ENCODE assay signal across 6 cellular contexts in genomic region chr19:57903298-57904174, GRCh38.
DNase-seq lines count a peak whose midpoint lies in the region; ATAC-seq lines count a peak whose summit lies in the region.

No MANE protein-coding gene starts in this region.

- no peak for ATAC-seq in GM18909 (IDR thresholded peaks at IDR 0.05; ENCODE audit: poor library complexity, unreplicated experiment)
- ATAC-seq in HG02884 (IDR thresholded peaks at IDR 0.05; ENCODE audit: unreplicated experiment): no peak

- DNase-seq in D341Med (ENCODE audit: low spot score): peak; percentile 39
- DNase-seq in NAMALWA (ENCODE audit: low spot score): peak; percentile 64
- peak; percentile 75 for DNase-seq in fibroblast of peridontal ligament (ENCODE audit: extremely low read depth)
- DNase-seq in NCI-H1048 (lab: John Stamatoyannopoulos, UW): no peak
